In genomic region chr2:130344578-130344977, GRCh38 we compare ENCODE assay signal across 1 cellular context.
TF ChIP-seq lines count a peak whose summit lies in the region.

No MANE protein-coding gene starts in this region.

TF ChIP-seq in WTC11, 78 proteins besides CTCF, POLR2A, EP300 and RAD21 (continued from another document):
- TF ChIP-seq, protein P1, sequence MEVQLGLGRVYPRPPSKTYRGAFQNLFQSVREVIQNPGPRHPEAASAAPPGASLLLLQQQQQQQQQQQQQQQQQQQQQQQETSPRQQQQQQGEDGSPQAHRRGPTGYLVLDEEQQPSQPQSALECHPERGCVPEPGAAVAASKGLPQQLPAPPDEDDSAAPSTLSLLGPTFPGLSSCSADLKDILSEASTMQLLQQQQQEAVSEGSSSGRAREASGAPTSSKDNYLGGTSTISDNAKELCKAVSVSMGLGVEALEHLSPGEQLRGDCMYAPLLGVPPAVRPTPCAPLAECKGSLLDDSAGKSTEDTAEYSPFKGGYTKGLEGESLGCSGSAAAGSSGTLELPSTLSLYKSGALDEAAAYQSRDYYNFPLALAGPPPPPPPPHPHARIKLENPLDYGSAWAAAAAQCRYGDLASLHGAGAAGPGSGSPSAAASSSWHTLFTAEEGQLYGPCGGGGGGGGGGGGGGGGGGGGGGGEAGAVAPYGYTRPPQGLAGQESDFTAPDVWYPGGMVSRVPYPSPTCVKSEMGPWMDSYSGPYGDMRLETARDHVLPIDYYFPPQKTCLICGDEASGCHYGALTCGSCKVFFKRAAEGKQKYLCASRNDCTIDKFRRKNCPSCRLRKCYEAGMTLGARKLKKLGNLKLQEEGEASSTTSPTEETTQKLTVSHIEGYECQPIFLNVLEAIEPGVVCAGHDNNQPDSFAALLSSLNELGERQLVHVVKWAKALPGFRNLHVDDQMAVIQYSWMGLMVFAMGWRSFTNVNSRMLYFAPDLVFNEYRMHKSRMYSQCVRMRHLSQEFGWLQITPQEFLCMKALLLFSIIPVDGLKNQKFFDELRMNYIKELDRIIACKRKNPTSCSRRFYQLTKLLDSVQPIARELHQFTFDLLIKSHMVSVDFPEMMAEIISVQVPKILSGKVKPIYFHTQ (CRISPR knock-in tag; IDR thresholded peaks at IDR 0.05), result no peak
- TF ChIP-seq NFYB (CRISPR knock-in tag; conservative IDR thresholded peaks at IDR 0.05; ENCODE audit: low read depth) (no peak), GABPB1 (CRISPR knock-in tag; IDR thresholded peaks at IDR 0.05) (no peak), FOXP1 (CRISPR knock-in tag; IDR thresholded peaks at IDR 0.05; ENCODE audit: borderline replicate concordance) (no peak), PRRX2 (CRISPR knock-in tag; IDR thresholded peaks at IDR 0.05) (no peak), SMAD3 (CRISPR knock-in tag; IDR thresholded peaks at IDR 0.05; ENCODE audit: borderline replicate concordance) (no peak), TEAD4 (CRISPR knock-in tag; IDR thresholded peaks at IDR 0.05) (no peak), E2F5 (CRISPR knock-in tag; IDR thresholded peaks at IDR 0.05) (no peak)
- TF ChIP-seq, protein P2, sequence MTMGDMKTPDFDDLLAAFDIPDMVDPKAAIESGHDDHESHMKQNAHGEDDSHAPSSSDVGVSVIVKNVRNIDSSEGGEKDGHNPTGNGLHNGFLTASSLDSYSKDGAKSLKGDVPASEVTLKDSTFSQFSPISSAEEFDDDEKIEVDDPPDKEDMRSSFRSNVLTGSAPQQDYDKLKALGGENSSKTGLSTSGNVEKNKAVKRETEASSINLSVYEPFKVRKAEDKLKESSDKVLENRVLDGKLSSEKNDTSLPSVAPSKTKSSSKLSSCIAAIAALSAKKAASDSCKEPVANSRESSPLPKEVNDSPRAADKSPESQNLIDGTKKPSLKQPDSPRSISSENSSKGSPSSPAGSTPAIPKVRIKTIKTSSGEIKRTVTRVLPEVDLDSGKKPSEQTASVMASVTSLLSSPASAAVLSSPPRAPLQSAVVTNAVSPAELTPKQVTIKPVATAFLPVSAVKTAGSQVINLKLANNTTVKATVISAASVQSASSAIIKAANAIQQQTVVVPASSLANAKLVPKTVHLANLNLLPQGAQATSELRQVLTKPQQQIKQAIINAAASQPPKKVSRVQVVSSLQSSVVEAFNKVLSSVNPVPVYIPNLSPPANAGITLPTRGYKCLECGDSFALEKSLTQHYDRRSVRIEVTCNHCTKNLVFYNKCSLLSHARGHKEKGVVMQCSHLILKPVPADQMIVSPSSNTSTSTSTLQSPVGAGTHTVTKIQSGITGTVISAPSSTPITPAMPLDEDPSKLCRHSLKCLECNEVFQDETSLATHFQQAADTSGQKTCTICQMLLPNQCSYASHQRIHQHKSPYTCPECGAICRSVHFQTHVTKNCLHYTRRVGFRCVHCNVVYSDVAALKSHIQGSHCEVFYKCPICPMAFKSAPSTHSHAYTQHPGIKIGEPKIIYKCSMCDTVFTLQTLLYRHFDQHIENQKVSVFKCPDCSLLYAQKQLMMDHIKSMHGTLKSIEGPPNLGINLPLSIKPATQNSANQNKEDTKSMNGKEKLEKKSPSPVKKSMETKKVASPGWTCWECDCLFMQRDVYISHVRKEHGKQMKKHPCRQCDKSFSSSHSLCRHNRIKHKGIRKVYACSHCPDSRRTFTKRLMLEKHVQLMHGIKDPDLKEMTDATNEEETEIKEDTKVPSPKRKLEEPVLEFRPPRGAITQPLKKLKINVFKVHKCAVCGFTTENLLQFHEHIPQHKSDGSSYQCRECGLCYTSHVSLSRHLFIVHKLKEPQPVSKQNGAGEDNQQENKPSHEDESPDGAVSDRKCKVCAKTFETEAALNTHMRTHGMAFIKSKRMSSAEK (CRISPR knock-in tag; IDR thresholded peaks at IDR 0.05; ENCODE audit: borderline replicate concordance), result no peak
